In genomic region chr19:18282788-18283141, GRCh38 we compare ENCODE assay signal across 1 cellular context.
TF ChIP-seq lines count a peak whose summit lies in the region.

No MANE protein-coding gene starts in this region.

TF ChIP-seq in K562, 482 proteins besides CTCF, POLR2A, EP300 and RAD21 (continued from another document and continues in another):
- TF ChIP-seq CHD7 (IDR thresholded peaks at IDR 0.05; ENCODE audit: low read depth, low read length): no peak
- TF ChIP-seq ELF1 (tag; IDR thresholded peaks at IDR 0.05): no peak
- TF ChIP-seq CBFB (CRISPR knock-in tag; IDR thresholded peaks at IDR 0.05): no peak
- no peak for TF ChIP-seq HNRNPLL (IDR thresholded peaks at IDR 0.05; ENCODE audit: low read depth, low read length, poor library complexity, severe bottlenecking)
- TF ChIP-seq ZBTB11 (CRISPR knock-in tag; IDR thresholded peaks at IDR 0.05): no peak
- TF ChIP-seq LARP7 (IDR thresholded peaks at IDR 0.05): peak; percentile 80; the same call in 1 of the 2 replicates
- peak; percentile 86 for TF ChIP-seq MEIS2 (IDR thresholded peaks at IDR 0.05; ENCODE audit: partially characterized antibody)
- peak; percentile 86 for TF ChIP-seq ZNF592 (IDR thresholded peaks at IDR 0.05)
- no peak for TF ChIP-seq SAP30 (IDR thresholded peaks at IDR 0.05; ENCODE audit: borderline replicate concordance, insufficient read depth, low read depth, low read length, poor library complexity, severe bottlenecking)
- TF ChIP-seq IRF1 (CRISPR knock-in tag; IDR thresholded peaks at IDR 0.05; ENCODE audit: borderline replicate concordance): no peak
- no peak for TF ChIP-seq PHB (CRISPR knock-in tag; IDR thresholded peaks at IDR 0.05)
- TF ChIP-seq SMAD1 (IDR thresholded peaks at IDR 0.05; ENCODE audit: low read depth, low read length, partially characterized antibody): no peak
- no peak for TF ChIP-seq TCF3 (CRISPR knock-in tag; IDR thresholded peaks at IDR 0.05)
- 0 out of 2 replicates have a peak, but pooled peaks have one; percentile 8 for TF ChIP-seq CBFA2T3 (IDR thresholded peaks at IDR 0.05)
- TF ChIP-seq FUS (optimal IDR thresholded peaks at IDR 0.05; ENCODE audit: low read depth, low read length): no peak
- no peak for TF ChIP-seq ZNF318 (IDR thresholded peaks at IDR 0.05; ENCODE audit: borderline replicate concordance in 1 of 2, low read depth in 1 of 2)
- TF ChIP-seq CHD4 (IDR thresholded peaks at IDR 0.05; ENCODE audit: insufficient read depth, insufficient replicate concordance, low read depth, low read length, poor library complexity, severe bottlenecking): no peak
- no peak for TF ChIP-seq HNRNPUL1 (IDR thresholded peaks at IDR 0.05; ENCODE audit: low read length)
- no peak for TF ChIP-seq ATF1 (CRISPR knock-in tag; IDR thresholded peaks at IDR 0.05)
- TF ChIP-seq ATF1 (tag; IDR thresholded peaks at IDR 0.05): no peak
- TF ChIP-seq ERF (CRISPR knock-in tag; IDR thresholded peaks at IDR 0.05): no peak
- TF ChIP-seq ZNF717 (CRISPR knock-in tag; IDR thresholded peaks at IDR 0.05): no peak
- TF ChIP-seq ESRRA (IDR thresholded peaks at IDR 0.05; ENCODE audit: borderline replicate concordance, low read depth): peak; percentile 37; the same call in 1 of the 2 replicates
- TF ChIP-seq SRF (CRISPR knock-in tag; IDR thresholded peaks at IDR 0.05): no peak
- peak; percentile 92 for TF ChIP-seq RBM25 (IDR thresholded peaks at IDR 0.05; ENCODE audit: low read depth, low read length, severe bottlenecking)
- TF ChIP-seq RBM15 (IDR thresholded peaks at IDR 0.05; ENCODE audit: insufficient read depth, low read length): no peak
